Comparison of ENCODE assay signal across 1 cellular context in the genomic region with DNA sequence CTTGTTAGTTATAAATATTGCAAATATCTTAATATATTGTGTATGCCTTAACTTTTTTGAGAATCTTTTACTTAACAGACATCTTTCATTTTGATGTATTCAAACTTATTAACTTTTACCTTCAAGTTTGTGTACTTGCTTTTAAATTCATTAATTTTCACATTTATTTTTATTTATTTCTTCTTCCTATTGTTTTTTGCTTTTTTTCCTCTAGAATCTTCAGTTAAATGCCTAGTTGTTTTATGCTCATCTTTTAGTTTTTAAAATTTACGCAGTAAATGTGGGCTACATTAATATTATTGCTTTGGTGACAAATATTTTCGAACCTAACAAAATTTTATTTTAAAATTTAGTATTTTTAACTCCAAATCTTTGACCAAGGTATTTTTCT.
TF ChIP-seq lines count a peak whose summit lies in the region.

No MANE protein-coding gene starts in this region.

TF ChIP-seq in K562, 482 proteins besides CTCF, POLR2A, EP300 and RAD21 (continued from another document):
- TF ChIP-seq, protein P1, sequence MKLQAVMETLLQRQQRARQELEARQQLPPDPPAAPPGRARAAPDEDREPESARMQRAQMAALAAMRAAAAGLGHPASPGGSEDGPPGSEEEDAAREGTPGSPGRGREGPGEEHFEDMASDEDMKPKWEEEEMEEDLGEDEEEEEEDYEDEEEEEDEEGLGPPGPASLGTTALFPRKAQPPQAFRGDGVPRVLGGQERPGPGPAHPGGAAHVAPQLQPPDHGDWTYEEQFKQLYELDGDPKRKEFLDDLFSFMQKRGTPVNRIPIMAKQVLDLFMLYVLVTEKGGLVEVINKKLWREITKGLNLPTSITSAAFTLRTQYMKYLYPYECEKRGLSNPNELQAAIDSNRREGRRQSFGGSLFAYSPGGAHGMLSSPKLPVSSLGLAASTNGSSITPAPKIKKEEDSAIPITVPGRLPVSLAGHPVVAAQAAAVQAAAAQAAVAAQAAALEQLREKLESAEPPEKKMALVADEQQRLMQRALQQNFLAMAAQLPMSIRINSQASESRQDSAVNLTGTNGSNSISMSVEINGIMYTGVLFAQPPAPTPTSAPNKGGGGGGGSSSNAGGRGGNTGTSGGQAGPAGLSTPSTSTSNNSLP (IDR thresholded peaks at IDR 0.05; ENCODE audit: borderline replicate concordance, low read depth, low read length) = no peak
- TF ChIP-seq, protein P2, sequence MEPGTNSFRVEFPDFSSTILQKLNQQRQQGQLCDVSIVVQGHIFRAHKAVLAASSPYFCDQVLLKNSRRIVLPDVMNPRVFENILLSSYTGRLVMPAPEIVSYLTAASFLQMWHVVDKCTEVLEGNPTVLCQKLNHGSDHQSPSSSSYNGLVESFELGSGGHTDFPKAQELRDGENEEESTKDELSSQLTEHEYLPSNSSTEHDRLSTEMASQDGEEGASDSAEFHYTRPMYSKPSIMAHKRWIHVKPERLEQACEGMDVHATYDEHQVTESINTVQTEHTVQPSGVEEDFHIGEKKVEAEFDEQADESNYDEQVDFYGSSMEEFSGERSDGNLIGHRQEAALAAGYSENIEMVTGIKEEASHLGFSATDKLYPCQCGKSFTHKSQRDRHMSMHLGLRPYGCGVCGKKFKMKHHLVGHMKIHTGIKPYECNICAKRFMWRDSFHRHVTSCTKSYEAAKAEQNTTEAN (CRISPR knock-in tag; IDR thresholded peaks at IDR 0.05) = no peak
- TF ChIP-seq ZNF316 (IDR thresholded peaks at IDR 0.05) (peak; percentile 40; the same call in 1 of the 2 replicates), CBX2 (IDR thresholded peaks at IDR 0.05; ENCODE audit: insufficient read depth, low read length, poor library complexity, severe bottlenecking) (no peak), THRAP3 (IDR thresholded peaks at IDR 0.05; ENCODE audit: borderline replicate concordance) (0 out of 2 replicates have a peak, but pooled peaks have one; percentile 9), TCF3 (CRISPR knock-in tag; IDR thresholded peaks at IDR 0.05) (no peak), TBP (optimal IDR thresholded peaks at IDR 0.05; ENCODE audit: low read depth, low read length) (no peak), PHF8 (IDR thresholded peaks at IDR 0.05; ENCODE audit: borderline replicate concordance, low read length) (0 out of 2 replicates have a peak, but pooled peaks have one; percentile 3), ZNF707 (CRISPR knock-in tag; conservative IDR thresholded peaks at IDR 0.05) (no peak), MAFF (IDR thresholded peaks at IDR 0.05; ENCODE audit: low read length) (no peak), TRIM28 (IDR thresholded peaks at IDR 0.05) (no peak)
- TF ChIP-seq, protein P3, sequence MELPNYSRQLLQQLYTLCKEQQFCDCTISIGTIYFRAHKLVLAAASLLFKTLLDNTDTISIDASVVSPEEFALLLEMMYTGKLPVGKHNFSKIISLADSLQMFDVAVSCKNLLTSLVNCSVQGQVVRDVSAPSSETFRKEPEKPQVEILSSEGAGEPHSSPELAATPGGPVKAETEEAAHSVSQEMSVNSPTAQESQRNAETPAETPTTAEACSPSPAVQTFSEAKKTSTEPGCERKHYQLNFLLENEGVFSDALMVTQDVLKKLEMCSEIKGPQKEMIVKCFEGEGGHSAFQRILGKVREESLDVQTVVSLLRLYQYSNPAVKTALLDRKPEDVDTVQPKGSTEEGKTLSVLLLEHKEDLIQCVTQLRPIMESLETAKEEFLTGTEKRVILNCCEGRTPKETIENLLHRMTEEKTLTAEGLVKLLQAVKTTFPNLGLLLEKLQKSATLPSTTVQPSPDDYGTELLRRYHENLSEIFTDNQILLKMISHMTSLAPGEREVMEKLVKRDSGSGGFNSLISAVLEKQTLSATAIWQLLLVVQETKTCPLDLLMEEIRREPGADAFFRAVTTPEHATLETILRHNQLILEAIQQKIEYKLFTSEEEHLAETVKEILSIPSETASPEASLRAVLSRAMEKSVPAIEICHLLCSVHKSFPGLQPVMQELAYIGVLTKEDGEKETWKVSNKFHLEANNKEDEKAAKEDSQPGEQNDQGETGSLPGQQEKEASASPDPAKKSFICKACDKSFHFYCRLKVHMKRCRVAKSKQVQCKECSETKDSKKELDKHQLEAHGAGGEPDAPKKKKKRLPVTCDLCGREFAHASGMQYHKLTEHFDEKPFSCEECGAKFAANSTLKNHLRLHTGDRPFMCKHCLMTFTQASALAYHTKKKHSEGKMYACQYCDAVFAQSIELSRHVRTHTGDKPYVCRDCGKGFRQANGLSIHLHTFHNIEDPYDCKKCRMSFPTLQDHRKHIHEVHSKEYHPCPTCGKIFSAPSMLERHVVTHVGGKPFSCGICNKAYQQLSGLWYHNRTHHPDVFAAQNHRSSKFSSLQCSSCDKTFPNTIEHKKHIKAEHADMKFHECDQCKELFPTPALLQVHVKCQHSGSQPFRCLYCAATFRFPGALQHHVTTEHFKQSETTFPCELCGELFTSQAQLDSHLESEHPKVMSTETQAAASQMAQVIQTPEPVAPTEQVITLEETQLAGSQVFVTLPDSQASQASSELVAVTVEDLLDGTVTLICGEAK (IDR thresholded peaks at IDR 0.05) = peak; percentile 53
- TF ChIP-seq, protein P3 (CRISPR knock-in tag; IDR thresholded peaks at IDR 0.05) = no peak
- TF ChIP-seq, protein P4, sequence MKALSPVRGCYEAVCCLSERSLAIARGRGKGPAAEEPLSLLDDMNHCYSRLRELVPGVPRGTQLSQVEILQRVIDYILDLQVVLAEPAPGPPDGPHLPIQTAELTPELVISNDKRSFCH (CRISPR knock-in tag; IDR thresholded peaks at IDR 0.05) = no peak
- TF ChIP-seq, protein P4 (tag; IDR thresholded peaks at IDR 0.05) = no peak
